ENCODE assay signal across 8 cellular contexts in genomic region chr6:123802697-123803455, GRCh38. TPM values are rescaled to one million over a fixed set of nuclear protein-coding genes. Genes with fewer than 3 reads are reported as not detected.
A peak's percentile ranks its signal among the peaks of the same experiment; 100 is the strongest.
DNase-seq lines count a peak whose midpoint lies in the region; ATAC-seq lines count a peak whose summit lies in the region.

No MANE protein-coding gene starts in this region.

- POLR2A ChIA-PET in CD8-positive, alpha-beta memory T cell (lab: Charles Lee), result interaction anchor here (0.6 kb wide), 1 partner anchor 11 kb away, joined by 4 read pairs; no protein-coding TSS in a partner anchor

- ATAC-seq in GM19463 (IDR thresholded peaks at IDR 0.05; ENCODE audit: unreplicated experiment), result peak; percentile 87
- peak; percentile 89 for ATAC-seq in HG03575 (IDR thresholded peaks at IDR 0.05; ENCODE audit: extremely low read depth, insufficient number of reproducible peaks, low FRiP score, unreplicated experiment)

- no peaks in the 10 kb centered on the region for H3K9me3 ChIP-seq in CD8-positive, alpha-beta memory T cell (ENCODE audit: low read length)
- H3K9me3 ChIP-seq in mesodermal cell (ENCODE audit: control insufficient read depth, low read length), result no peaks in the 10 kb centered on the region

- no peak overlapping the region for H3K4me3 ChIP-seq in CD8-positive, alpha-beta memory T cell (ENCODE audit: low read length)
- peak overlapping the region; percentile 52 for H3K4me3 ChIP-seq in mesodermal cell (ENCODE audit: extremely low read depth, insufficient read depth, low read length, poor library complexity, severe bottlenecking)

- peaks cover 25 to 47% of the 10 kb centered on the region in 2 donors for H3K27me3 Mint-ChIP-seq in CD8-positive, alpha-beta memory T cell

- peak overlapping the region in 5 of 7 donors; percentile 6 to 50 (median 18) for H3K4me3 Mint-ChIP-seq in CD8-positive, alpha-beta memory T cell

- CTCF ChIA-PET in CD8-positive, alpha-beta memory T cell (lab: Charles Lee), result interaction anchor here (1.0 to 1.6 kb wide), 2 partner anchors 34 to 1266 kb away, joined by 3 read pairs; no protein-coding TSS in a partner anchor

- no peaks in the 10 kb centered on the region for H3K4me1 ChIP-seq in CD8-positive, alpha-beta memory T cell (ENCODE audit: insufficient read depth, low read length)
- H3K4me1 ChIP-seq in mesodermal cell (ENCODE audit: control insufficient read depth, insufficient read depth, low read length, poor library complexity, severe bottlenecking), result no peaks in the 10 kb centered on the region

- no peaks in the 10 kb centered on the region for H3K36me3 ChIP-seq in CD8-positive, alpha-beta memory T cell (ENCODE audit: insufficient read depth, low read length)
- no peaks in the 10 kb centered on the region for H3K36me3 ChIP-seq in mesodermal cell (ENCODE audit: control insufficient read depth, insufficient read depth, low read length)

- H3K9me3 Mint-ChIP-seq in CD8-positive, alpha-beta memory T cell, result peaks cover 0 to 7% (median 0%) of the 10 kb centered on the region in 5 donors

- 0 to 1% methylated on average over 32 to 39 of the region's 60 CpGs for WGBS in mesodermal cell (ENCODE audit: insufficient coverage in 2 of 2), 2 experiments

- peaks cover 6 to 16% (median 6%) of the 10 kb centered on the region in 3 donors for H3K4me1 Mint-ChIP-seq in CD8-positive, alpha-beta memory T cell

- no peak overlapping the region for H3K27ac Mint-ChIP-seq in CD8-positive, alpha-beta memory T cell

- no peak overlapping the region for H3K27ac ChIP-seq in CD8-positive, alpha-beta memory T cell (ENCODE audit: low read depth, low read length)
- H3K27ac ChIP-seq in mesodermal cell (ENCODE audit: low read depth, low read length, severe bottlenecking), result no peak overlapping the region

- H3K27me3 ChIP-seq in CD8-positive, alpha-beta memory T cell (ENCODE audit: insufficient read depth, low read length, poor library complexity, severe bottlenecking), result no peaks in the 10 kb centered on the region

- H3K36me3 Mint-ChIP-seq in CD8-positive, alpha-beta memory T cell, result no peaks in the 10 kb centered on the region

- peak in 4 of 5 donors; percentile 6 to 49 (median 16) for DNase-seq in CD8-positive, alpha-beta memory T cell
- DNase-seq in NCI-H774 (lab: John Stamatoyannopoulos, UW) (peak; percentile 98), epidermal melanocyte (ENCODE audit: insufficient read length, low spot score) (peak; percentile 65)
- DNase-seq in activated CD8-positive, alpha-beta memory T cell treated with anti-CD3 and anti-CD28 coated beads, Interleukin-2, amount 50 U/mL, for 24 hours (ENCODE audit: extremely low read depth), result peak; percentile 17
- peak; percentile 50 to 55 for DNase-seq in stimulated activated CD8-positive, alpha-beta memory T cell treated with anti-CD3 and anti-CD28 coated beads, Interleukin-15, amount 100 ng/mL, for 48 hours (ENCODE audit: low read depth in 2 of 2)

RNA-seq across cellular contexts. Expression of gene NKAIN2, which starts 0.8 kb away (rescaled TPM):
- total RNA-seq in CD8-positive, alpha-beta memory T cell, result not detected
- polyA plus RNA-seq in CD8-positive, alpha-beta memory T cell, result not detected
- polyA plus RNA-seq in mesodermal cell (2013, experiment 1 of 2), result 0.59 TPM
- polyA plus RNA-seq in mesodermal cell (2013, experiment 2 of 2), result 0.81 TPM

Comparison
In these comparisons a context has a peak if more than half of its experiments do, and no peak if none do; other contexts are left out.
1. DNase-seq: peak in every context shown above with its lines; median percentile 98 in NCI-H774; 65 in epidermal melanocyte; 52 in stimulated activated CD8-positive, alpha-beta memory T cell treated with anti-CD3 and anti-CD28 coated beads, Interleukin-15, amount 100 ng/mL, for 48 hours; 17 in activated CD8-positive, alpha-beta memory T cell treated with anti-CD3 and anti-CD28 coated beads, Interleukin-2, amount 50 U/mL, for 24 hours; 16 in CD8-positive, alpha-beta memory T cell.